ENCODE assay signal across 14 cellular contexts in the genomic region with DNA sequence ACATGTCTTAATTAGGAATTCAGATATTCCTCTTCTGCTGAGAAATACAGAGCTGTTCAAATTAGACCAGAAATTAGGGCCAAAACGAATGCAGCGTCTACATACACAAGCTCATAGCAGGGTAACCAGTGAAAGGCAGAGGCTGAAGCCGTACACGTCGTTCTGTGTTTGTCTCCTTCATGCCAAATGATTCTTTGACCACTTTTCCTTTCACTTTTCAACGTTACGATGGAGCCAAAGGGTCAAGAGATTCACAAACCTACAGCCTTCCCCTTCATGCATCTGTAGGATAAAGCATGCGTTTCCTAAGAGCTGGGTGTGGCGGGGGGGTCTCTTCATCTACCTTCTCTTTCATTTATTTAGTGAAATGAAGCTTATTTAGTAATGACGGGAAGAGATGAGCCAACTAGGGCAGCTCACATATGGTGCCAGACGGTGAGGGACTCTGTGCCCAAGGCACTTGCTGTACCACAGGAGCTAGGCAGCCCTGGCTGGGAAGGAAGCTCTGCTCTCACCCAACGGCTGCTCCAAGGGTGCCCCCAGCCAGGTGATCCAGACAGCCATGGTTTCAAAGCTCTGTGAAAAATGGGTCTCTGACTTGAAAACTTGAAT.
DNase-seq lines count a peak whose midpoint lies in the region; ATAC-seq and TF ChIP-seq lines count a peak whose summit lies in the region.
"Had no signal": no experiment of that assay in that cellular context is flagged by ENCODE, and none has a peak within 500 bp of the region (broad histone marks: within the 10 kb centered on the region; RNA-seq: fewer than 3 reads in every experiment).

No MANE protein-coding gene starts in this region.

- H3K36me3 Mint-ChIP-seq in activated T-helper 1 cell treated with anti-CD3 and anti-CD28 coated beads, Interleukin-12 subunit alpha, Interleukin-12 subunit beta, Interleukin-2, Interleukin-4 antibody, amounts not matched to agents 30 ng/mL and 10 ng/mL and 1 ng/mL, durations not matched to agents 14 hours and 24 hours and 36 hours (ENCODE audit: low read depth), result peaks cover 49% of the 10 kb centered on the region

- H3K4me3 ChIP-seq in endocrine pancreas (ENCODE audit: control insufficient read depth, insufficient read depth, low read length), result peak overlapping the region; percentile 78

- peaks cover 6% of the 10 kb centered on the region for H3K4me1 ChIP-seq in endocrine pancreas (ENCODE audit: control insufficient read depth, insufficient read depth, low read length)
- H3K4me1 ChIP-seq: BE2C had no signal

- intact Hi-C loops in posterior cingulate gyrus (cut with DNase I), result no loop called here
- intact Hi-C loops in activated T-helper 1 cell treated with anti-CD3 and anti-CD28 coated beads, Interleukin-12 subunit alpha, Interleukin-12 subunit beta, Interleukin-2, Interleukin-4 antibody, amounts not matched to agents 30 ng/mL and 10 ng/mL and 1 ng/mL, durations not matched to agents 14 hours and 24 hours and 36 hours (cut with micrococcal nuclease), result no loop called here

- peak; percentile 39 for ATAC-seq in HG02678 (IDR thresholded peaks at IDR 0.05; ENCODE audit: unreplicated experiment)
- ATAC-seq: left ventricle myocardium superior had no signal

- no peak for TF ChIP-seq CTCF in GM13976 (IDR thresholded peaks at IDR 0.05; ENCODE audit: borderline replicate concordance, control extremely low read depth, extremely low read depth, insufficient read depth, missing control alignments)

- no peaks in the 10 kb centered on the region for H3K27me3 Mint-ChIP-seq in activated T-helper 1 cell treated with anti-CD3 and anti-CD28 coated beads, Interleukin-12 subunit alpha, Interleukin-12 subunit beta, Interleukin-2, Interleukin-4 antibody, amounts not matched to agents 30 ng/mL and 10 ng/mL and 1 ng/mL, durations not matched to agents 14 hours and 24 hours and 36 hours (ENCODE audit: insufficient read depth)
- H3K27me3 Mint-ChIP-seq: stimulated activated naive B cell treated with anti-CD40 and anti-IgM and Interleukin-4, amounts not matched to agents 10 μg/mL and 1 μg/mL and 100 μg/mL, for 72 hours had no signal

- no peaks in the 10 kb centered on the region for H3K27me3 ChIP-seq in endocrine pancreas (ENCODE audit: control insufficient read depth, insufficient read depth, low read length)
- H3K27me3 ChIP-seq: BE2C had no signal

- in situ Hi-C loops in GM13976 (cut with MboI; ENCODE audit: low sequenced_read_pairs, unreplicated experiment), result no loop called here

- H3K4me1 Mint-ChIP-seq in activated T-helper 1 cell treated with anti-CD3 and anti-CD28 coated beads, Interleukin-12 subunit alpha, Interleukin-12 subunit beta, Interleukin-2, Interleukin-4 antibody, amounts not matched to agents 30 ng/mL and 10 ng/mL and 1 ng/mL, durations not matched to agents 14 hours and 24 hours and 36 hours (ENCODE audit: low read depth), result peaks cover 21% of the 10 kb centered on the region

- H3K27ac Mint-ChIP-seq in activated T-helper 1 cell treated with anti-CD3 and anti-CD28 coated beads, Interleukin-12 subunit alpha, Interleukin-12 subunit beta, Interleukin-2, Interleukin-4 antibody, amounts not matched to agents 30 ng/mL and 10 ng/mL and 1 ng/mL, durations not matched to agents 14 hours and 24 hours and 36 hours, result no peak overlapping the region
- H3K27ac Mint-ChIP-seq: stimulated activated naive B cell treated with anti-CD40 and anti-IgM and Interleukin-4, amounts not matched to agents 10 μg/mL and 1 μg/mL and 100 μg/mL, for 72 hours had no signal

- H3K4me3 Mint-ChIP-seq in activated T-helper 1 cell treated with anti-CD3 and anti-CD28 coated beads, Interleukin-12 subunit alpha, Interleukin-12 subunit beta, Interleukin-2, Interleukin-4 antibody, amounts not matched to agents 30 ng/mL and 10 ng/mL and 1 ng/mL, durations not matched to agents 14 hours and 24 hours and 36 hours, result no peak overlapping the region
- H3K4me3 Mint-ChIP-seq: stimulated activated naive B cell treated with anti-CD40 and anti-IgM and Interleukin-4, amounts not matched to agents 10 μg/mL and 1 μg/mL and 100 μg/mL, for 72 hours had no signal

- peak; percentile 80 for DNase-seq in DMS53 treated with DMSO at 0.1 percent for 48 hours (lab: John Stamatoyannopoulos, UW; ENCODE audit: unreplicated experiment)
- peak; percentile 14 to 91 (median 51) for DNase-seq in posterior cingulate gyrus
- no peak for DNase-seq in SKM-1 (lab: John Stamatoyannopoulos, UW; ENCODE audit: unreplicated experiment)
- no peak for DNase-seq in activated T-helper 1 cell treated with anti-CD3 and anti-CD28 coated beads, Interleukin-12 subunit alpha, Interleukin-12 subunit beta, Interleukin-2, Interleukin-4 antibody, amounts not matched to agents 30 ng/mL and 10 ng/mL and 1 ng/mL, durations not matched to agents 14 hours and 24 hours and 36 hours (ENCODE audit: low spot score)
- DNase-seq in NCI-H82 (lab: John Stamatoyannopoulos, UW), result no peak
- no peak for DNase-seq in GM13976 (ENCODE audit: low spot score)
- DNase-seq: activated naive CD4-positive, alpha-beta T cell treated with anti-CD3 and anti-CD28 coated beads, Interleukin-2, amount 50 U/mL, for 16 hours; BE2C; GF-D8; left ventricle myocardium superior; NCI-H446 treated with DMSO at 0.1 percent for 48 hours; stimulated activated naive B cell treated with anti-CD40 and anti-IgM and Interleukin-4, amounts not matched to agents 10 μg/mL and 1 μg/mL and 100 μg/mL, for 72 hours had no signal

- no peaks in the 10 kb centered on the region for H3K36me3 ChIP-seq in endocrine pancreas (ENCODE audit: control insufficient read depth, insufficient read depth, low read length)
- H3K36me3 ChIP-seq: BE2C had no signal

- no peaks in the 10 kb centered on the region for H3K9me3 Mint-ChIP-seq in activated T-helper 1 cell treated with anti-CD3 and anti-CD28 coated beads, Interleukin-12 subunit alpha, Interleukin-12 subunit beta, Interleukin-2, Interleukin-4 antibody, amounts not matched to agents 30 ng/mL and 10 ng/mL and 1 ng/mL, durations not matched to agents 14 hours and 24 hours and 36 hours

- H3K9ac ChIP-seq in endocrine pancreas (ENCODE audit: control insufficient read depth, insufficient read depth, low read length), result no peak overlapping the region

- H3K9me3 ChIP-seq in endocrine pancreas (ENCODE audit: control insufficient read depth, low read length), result no peaks in the 10 kb centered on the region
- H3K9me3 ChIP-seq: BE2C had no signal

Comparison
In these comparisons a context has a peak if more than half of its experiments do, and no peak if none do; other contexts are left out.
1. DNase-seq: peak in DMS53 treated with DMSO at 0.1 percent for 48 hours (single experiment) and posterior cingulate gyrus (10 of 10); none in SKM-1 (single experiment), activated T-helper 1 cell treated with anti-CD3 and anti-CD28 coated beads, Interleukin-12 subunit alpha, Interleukin-12 subunit beta, Interleukin-2, Interleukin-4 antibody, amounts not matched to agents 30 ng/mL and 10 ng/mL and 1 ng/mL, durations not matched to agents 14 hours and 24 hours and 36 hours (single experiment), NCI-H82 (single experiment) and GM13976 (single experiment).